ENCODE assay signal across 1 cellular context in genomic region chr11:3857628-3858027, GRCh38.
TF ChIP-seq lines count a peak whose summit lies in the region.

No MANE protein-coding gene starts in this region.

TF ChIP-seq in SK-N-SH, 30 proteins besides CTCF, POLR2A, EP300 and RAD21 (continued from another document):
- no peak for TF ChIP-seq IRF3 (IDR thresholded peaks at IDR 0.05; ENCODE audit: low read depth, low read length)
